Comparison of ENCODE assay signal across 1 cellular context in the genomic region with DNA sequence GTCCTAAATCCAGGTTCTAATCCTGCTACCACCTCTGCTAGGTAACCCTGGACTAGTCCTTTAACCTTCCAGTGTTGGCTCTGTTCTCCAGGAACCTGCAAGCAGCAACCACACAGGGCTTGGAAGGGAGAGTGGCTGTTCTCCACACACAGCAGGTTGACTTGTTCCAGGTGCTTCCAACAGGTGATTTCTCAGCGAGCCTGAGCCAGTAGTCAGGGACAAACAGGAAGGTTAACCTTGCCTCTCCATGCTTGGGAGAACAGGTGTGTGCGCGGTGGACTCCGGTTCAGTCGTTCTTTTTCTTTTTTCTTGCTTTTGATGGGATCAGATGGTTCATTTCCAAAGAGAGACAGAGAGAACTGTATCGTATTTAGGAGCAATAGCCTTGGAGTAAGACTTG.
TF ChIP-seq lines count a peak whose summit lies in the region.

No MANE protein-coding gene starts in this region.

TF ChIP-seq in WTC11, 78 proteins besides CTCF, POLR2A, EP300 and RAD21 (continued from another document):
- TF ChIP-seq, protein P1, sequence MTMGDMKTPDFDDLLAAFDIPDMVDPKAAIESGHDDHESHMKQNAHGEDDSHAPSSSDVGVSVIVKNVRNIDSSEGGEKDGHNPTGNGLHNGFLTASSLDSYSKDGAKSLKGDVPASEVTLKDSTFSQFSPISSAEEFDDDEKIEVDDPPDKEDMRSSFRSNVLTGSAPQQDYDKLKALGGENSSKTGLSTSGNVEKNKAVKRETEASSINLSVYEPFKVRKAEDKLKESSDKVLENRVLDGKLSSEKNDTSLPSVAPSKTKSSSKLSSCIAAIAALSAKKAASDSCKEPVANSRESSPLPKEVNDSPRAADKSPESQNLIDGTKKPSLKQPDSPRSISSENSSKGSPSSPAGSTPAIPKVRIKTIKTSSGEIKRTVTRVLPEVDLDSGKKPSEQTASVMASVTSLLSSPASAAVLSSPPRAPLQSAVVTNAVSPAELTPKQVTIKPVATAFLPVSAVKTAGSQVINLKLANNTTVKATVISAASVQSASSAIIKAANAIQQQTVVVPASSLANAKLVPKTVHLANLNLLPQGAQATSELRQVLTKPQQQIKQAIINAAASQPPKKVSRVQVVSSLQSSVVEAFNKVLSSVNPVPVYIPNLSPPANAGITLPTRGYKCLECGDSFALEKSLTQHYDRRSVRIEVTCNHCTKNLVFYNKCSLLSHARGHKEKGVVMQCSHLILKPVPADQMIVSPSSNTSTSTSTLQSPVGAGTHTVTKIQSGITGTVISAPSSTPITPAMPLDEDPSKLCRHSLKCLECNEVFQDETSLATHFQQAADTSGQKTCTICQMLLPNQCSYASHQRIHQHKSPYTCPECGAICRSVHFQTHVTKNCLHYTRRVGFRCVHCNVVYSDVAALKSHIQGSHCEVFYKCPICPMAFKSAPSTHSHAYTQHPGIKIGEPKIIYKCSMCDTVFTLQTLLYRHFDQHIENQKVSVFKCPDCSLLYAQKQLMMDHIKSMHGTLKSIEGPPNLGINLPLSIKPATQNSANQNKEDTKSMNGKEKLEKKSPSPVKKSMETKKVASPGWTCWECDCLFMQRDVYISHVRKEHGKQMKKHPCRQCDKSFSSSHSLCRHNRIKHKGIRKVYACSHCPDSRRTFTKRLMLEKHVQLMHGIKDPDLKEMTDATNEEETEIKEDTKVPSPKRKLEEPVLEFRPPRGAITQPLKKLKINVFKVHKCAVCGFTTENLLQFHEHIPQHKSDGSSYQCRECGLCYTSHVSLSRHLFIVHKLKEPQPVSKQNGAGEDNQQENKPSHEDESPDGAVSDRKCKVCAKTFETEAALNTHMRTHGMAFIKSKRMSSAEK (CRISPR knock-in tag; IDR thresholded peaks at IDR 0.05; ENCODE audit: borderline replicate concordance): no peak
- TF ChIP-seq, protein P2, sequence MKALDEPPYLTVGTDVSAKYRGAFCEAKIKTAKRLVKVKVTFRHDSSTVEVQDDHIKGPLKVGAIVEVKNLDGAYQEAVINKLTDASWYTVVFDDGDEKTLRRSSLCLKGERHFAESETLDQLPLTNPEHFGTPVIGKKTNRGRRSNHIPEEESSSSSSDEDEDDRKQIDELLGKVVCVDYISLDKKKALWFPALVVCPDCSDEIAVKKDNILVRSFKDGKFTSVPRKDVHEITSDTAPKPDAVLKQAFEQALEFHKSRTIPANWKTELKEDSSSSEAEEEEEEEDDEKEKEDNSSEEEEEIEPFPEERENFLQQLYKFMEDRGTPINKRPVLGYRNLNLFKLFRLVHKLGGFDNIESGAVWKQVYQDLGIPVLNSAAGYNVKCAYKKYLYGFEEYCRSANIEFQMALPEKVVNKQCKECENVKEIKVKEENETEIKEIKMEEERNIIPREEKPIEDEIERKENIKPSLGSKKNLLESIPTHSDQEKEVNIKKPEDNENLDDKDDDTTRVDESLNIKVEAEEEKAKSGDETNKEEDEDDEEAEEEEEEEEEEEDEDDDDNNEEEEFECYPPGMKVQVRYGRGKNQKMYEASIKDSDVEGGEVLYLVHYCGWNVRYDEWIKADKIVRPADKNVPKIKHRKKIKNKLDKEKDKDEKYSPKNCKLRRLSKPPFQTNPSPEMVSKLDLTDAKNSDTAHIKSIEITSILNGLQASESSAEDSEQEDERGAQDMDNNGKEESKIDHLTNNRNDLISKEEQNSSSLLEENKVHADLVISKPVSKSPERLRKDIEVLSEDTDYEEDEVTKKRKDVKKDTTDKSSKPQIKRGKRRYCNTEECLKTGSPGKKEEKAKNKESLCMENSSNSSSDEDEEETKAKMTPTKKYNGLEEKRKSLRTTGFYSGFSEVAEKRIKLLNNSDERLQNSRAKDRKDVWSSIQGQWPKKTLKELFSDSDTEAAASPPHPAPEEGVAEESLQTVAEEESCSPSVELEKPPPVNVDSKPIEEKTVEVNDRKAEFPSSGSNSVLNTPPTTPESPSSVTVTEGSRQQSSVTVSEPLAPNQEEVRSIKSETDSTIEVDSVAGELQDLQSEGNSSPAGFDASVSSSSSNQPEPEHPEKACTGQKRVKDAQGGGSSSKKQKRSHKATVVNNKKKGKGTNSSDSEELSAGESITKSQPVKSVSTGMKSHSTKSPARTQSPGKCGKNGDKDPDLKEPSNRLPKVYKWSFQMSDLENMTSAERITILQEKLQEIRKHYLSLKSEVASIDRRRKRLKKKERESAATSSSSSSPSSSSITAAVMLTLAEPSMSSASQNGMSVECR (CRISPR knock-in tag; IDR thresholded peaks at IDR 0.05; ENCODE audit: borderline replicate concordance): no peak
- no peak for TF ChIP-seq ZNF219 (CRISPR knock-in tag; IDR thresholded peaks at IDR 0.05; ENCODE audit: borderline replicate concordance)
- TF ChIP-seq USF2 (CRISPR knock-in tag; IDR thresholded peaks at IDR 0.05): no peak
- no peak for TF ChIP-seq ZNF396 (CRISPR knock-in tag; IDR thresholded peaks at IDR 0.05; ENCODE audit: borderline replicate concordance)
- no peak for TF ChIP-seq CREB1 (CRISPR knock-in tag; IDR thresholded peaks at IDR 0.05)
- TF ChIP-seq TCF7 (CRISPR knock-in tag; IDR thresholded peaks at IDR 0.05; ENCODE audit: low read depth): no peak
- no peak for TF ChIP-seq ZNF425 (CRISPR knock-in tag; conservative IDR thresholded peaks at IDR 0.05)
- no peak for TF ChIP-seq GABPB1 (CRISPR knock-in tag; IDR thresholded peaks at IDR 0.05)
- no peak for TF ChIP-seq ZNF232 (CRISPR knock-in tag; IDR thresholded peaks at IDR 0.05)
